Comparison of ENCODE assay signal across 27 cellular contexts in genomic region chr15:88700716-88701115, GRCh38.
"Had no signal": no experiment of that assay in that cellular context is flagged by ENCODE, and none has a peak within 500 bp of the region (broad histone marks: within the 10 kb centered on the region; RNA-seq: fewer than 3 reads in every experiment).

No MANE protein-coding gene starts in this region.

- H3K27ac ChIP-seq: neural progenitor cell, neutrophil, pancreas, psoas muscle, skin epidermis, spleen, suprapubic skin, testis, tibial artery, transverse colon, upper lobe of right lung, uterus had no signal

- H3K9me3 ChIP-seq: neutrophil, pancreas, psoas muscle, spleen, suprapubic skin, testis, tibial artery, transverse colon, upper lobe of right lung, uterus had no signal

- FAIRE-seq: pancreas had no signal

- H3K4me3 ChIP-seq: neural progenitor cell, pancreas, psoas muscle, skin epidermis, smooth muscle cell, spleen, suprapubic skin, testis, tibial artery, transverse colon, upper lobe of right lung, uterus had no signal

- H3K9ac ChIP-seq: neural progenitor cell had no signal

- H3K36me3 ChIP-seq: neural progenitor cell, neutrophil, pancreas, spleen, suprapubic skin, tibial artery, transverse colon, upper lobe of right lung, uterus had no signal

- H3K4me2 ChIP-seq: neural progenitor cell, smooth muscle cell had no signal

- H3K4me1 ChIP-seq: neural progenitor cell, testis, uterus had no signal

- DNase-seq: naive thymus-derived CD4-positive, alpha-beta T cell; natural killer cell; nucleus accumbens; pancreas; psoas muscle; right cardiac atrium; spleen; stimulated activated CD4-positive, alpha-beta T cell treated with anti-CD3 and anti-CD28 coated beads, Interleukin-12 subunit alpha, Interleukin-12 subunit beta, amount 100 ng/mL, for 4 hours; stimulated activated CD4-positive, alpha-beta T cell treated with anti-CD3 and anti-CD28 coated beads, Interleukin-1b, Interleukin-23, amount 100 ng/mL, for 48 hours; stimulated activated CD4-positive, alpha-beta T cell treated with anti-CD3 and anti-CD28 coated beads, Interleukin-4, amount 100 ng/mL, for 1 hour; stimulated activated CD4-positive, alpha-beta T cell treated with anti-CD3 and anti-CD28 coated beads, Interleukin-4, amount 100 ng/mL, for 4 hours; stimulated activated CD8-positive, alpha-beta memory T cell treated with anti-CD3 and anti-CD28 coated beads, Interleukin-4, amount 100 ng/mL, for 48 hours; stimulated activated naive CD4-positive, alpha-beta T cell; stimulated activated naive CD8-positive, alpha-beta T cell treated with anti-CD3 and anti-CD28 coated beads, Interleukin-15, amount 100 ng/mL, for 72 hours; stimulated activated naive CD8-positive, alpha-beta T cell treated with anti-CD3 and anti-CD28 coated beads, Interleukin-15, Interleukin-2, amounts not matched to agents 100 U/mL and 50 U/mL, for 24 hours; substantia nigra; testis; transverse colon; upper lobe of right lung; uterus had no signal

- ATAC-seq: naive thymus-derived CD4-positive, alpha-beta T cell; natural killer cell; pancreas; psoas muscle; right cardiac atrium; sciatic nerve; stimulated activated naive CD8-positive, alpha-beta T cell treated with anti-CD3 and anti-CD28 coated beads, Interleukin-15, amount 100 ng/mL, for 72 hours; stimulated activated naive CD8-positive, alpha-beta T cell treated with anti-CD3 and anti-CD28 coated beads, Interleukin-15, Interleukin-2, amounts not matched to agents 100 U/mL and 50 U/mL, for 24 hours; upper lobe of right lung had no signal

- H3K27me3 ChIP-seq: pancreas, testis, tibial artery, uterus had no signal

- H2AFZ ChIP-seq: neural progenitor cell had no signal
